In genomic region chr10:14952851-14953451, GRCh38 we compare ENCODE assay signal across 8 cellular contexts. TPM values are rescaled to one million over a fixed set of nuclear protein-coding genes. Genes with fewer than 3 reads are reported as not detected.
DNase-seq lines count a peak whose midpoint lies in the region; ATAC-seq and TF ChIP-seq lines count a peak whose summit lies in the region.

No MANE protein-coding gene starts in this region.

- peak overlapping the region; percentile 64 for H3K4me3 ChIP-seq in AG09309 (ENCODE audit: control insufficient read depth, low read depth, low read length)
- H3K4me3 ChIP-seq in HL-60 (replicated peaks; ENCODE audit: insufficient read depth, low read length) = peak overlapping the region; percentile 60
- peak overlapping the region; percentile 92 for H3K4me3 ChIP-seq in lower lobe of right lung
- H3K4me3 ChIP-seq in aorta (ENCODE audit: low read length in 2 of 2) = peak overlapping the region; percentile 64 to 69

- 20 to 21% methylated on average over 11 of the region's 11 CpGs for WGBS in aorta, 2 donors

- H3K36me3 ChIP-seq in lower lobe of right lung = peaks cover 13% of the 10 kb centered on the region
- H3K36me3 ChIP-seq in aorta (ENCODE audit: control insufficient read depth in 1 of 2, insufficient read depth in 2 of 2, low read length in 1 of 2) = no peaks in the 10 kb centered on the region

- DNase-seq in AG09309 (ENCODE audit: low read depth) (no peak), HL-60 (ENCODE audit: low read depth in 1 of 2, low spot score in 1 of 2) (peak in 1 of 2 experiments; percentile 5), astrocyte of the hippocampus (ENCODE audit: low read depth, low spot score) (peak; percentile 35), lower lobe of right lung (no peak), aorta (no peak), NCI-H2171 treated with DMSO at 0.1 percent for 48 hours (lab: John Stamatoyannopoulos, UW) (no peak), DMS153 treated with DMSO at 0.1 percent for 48 hours (lab: John Stamatoyannopoulos, UW; ENCODE audit: unreplicated experiment) (no peak)

- ATAC-seq in lower lobe of right lung (no peak), aorta (ENCODE audit: low FRiP score) (no peak), HG03571 (IDR thresholded peaks at IDR 0.05; ENCODE audit: unreplicated experiment) (no peak)

- no peaks in the 10 kb centered on the region for H3K9me3 ChIP-seq in lower lobe of right lung
- no peaks in the 10 kb centered on the region for H3K9me3 ChIP-seq in aorta (ENCODE audit: control insufficient read depth, low read length)

- intact Hi-C loops in lower lobe of right lung (cut with DNase I) = no loop called here
- intact Hi-C loops in aorta (cut with DNase I) = loop anchor here in 1 of 2 donors (10.0 kb wide), 1 partner anchor 152 kb away; no protein-coding TSS in a partner anchor

- H3K27me3 ChIP-seq in HL-60 (ENCODE audit: insufficient read depth, poor library complexity, severe bottlenecking) = no peaks in the 10 kb centered on the region
- no peaks in the 10 kb centered on the region for H3K27me3 ChIP-seq in lower lobe of right lung (ENCODE audit: low read depth)
- H3K27me3 ChIP-seq in aorta (ENCODE audit: control insufficient read depth in 1 of 2, insufficient read depth in 2 of 2, low read length in 1 of 2) = no peaks in the 10 kb centered on the region

- peaks cover 34% of the 10 kb centered on the region for H3K4me1 ChIP-seq in lower lobe of right lung
- peaks cover 2 to 3% of the 10 kb centered on the region in 2 donors for H3K4me1 ChIP-seq in aorta (ENCODE audit: control insufficient read depth in 1 of 2, insufficient read depth in 2 of 2, low read length in 2 of 2)

- TF ChIP-seq CTCF in AG09309 (IDR thresholded peaks at IDR 0.05; ENCODE audit: control insufficient read depth, insufficient read depth, low read depth, low read length, missing control alignments) (no peak), HL-60 (IDR thresholded peaks at IDR 0.05; ENCODE audit: insufficient read depth, low read length) (no peak), lower lobe of right lung (IDR thresholded peaks at IDR 0.05) (no peak)

- H3K27ac ChIP-seq in HL-60 (replicated peaks) (peak overlapping the region; percentile 88), lower lobe of right lung (peak overlapping the region; percentile 94), aorta (ENCODE audit: low read depth in 1 of 2, low read length in 2 of 2) (peak overlapping the region in 1 of 2 donors; percentile 89)

RNA-seq across cellular contexts. Expression of gene DCLRE1C, which starts 0.9 kb away (rescaled TPM):
- total RNA-seq in lower lobe of right lung (13.6 TPM), aorta (10 to 100 TPM in 1 of 2 donors, 1 to 10 TPM in 1; 9.3 to 16.6 TPM)
- polyA plus RNA-seq in aorta = 1 to 10 TPM; 1.6 to 5.9 TPM

RNA-seq across cellular contexts. Expression of gene MEIG1, which starts 6.2 kb away (rescaled TPM):
- total RNA-seq in lower lobe of right lung (0.95 TPM), aorta (not detected)
- not detected for polyA plus RNA-seq in aorta
